7 cellular contexts compared by ENCODE assay signal in the genomic region with DNA sequence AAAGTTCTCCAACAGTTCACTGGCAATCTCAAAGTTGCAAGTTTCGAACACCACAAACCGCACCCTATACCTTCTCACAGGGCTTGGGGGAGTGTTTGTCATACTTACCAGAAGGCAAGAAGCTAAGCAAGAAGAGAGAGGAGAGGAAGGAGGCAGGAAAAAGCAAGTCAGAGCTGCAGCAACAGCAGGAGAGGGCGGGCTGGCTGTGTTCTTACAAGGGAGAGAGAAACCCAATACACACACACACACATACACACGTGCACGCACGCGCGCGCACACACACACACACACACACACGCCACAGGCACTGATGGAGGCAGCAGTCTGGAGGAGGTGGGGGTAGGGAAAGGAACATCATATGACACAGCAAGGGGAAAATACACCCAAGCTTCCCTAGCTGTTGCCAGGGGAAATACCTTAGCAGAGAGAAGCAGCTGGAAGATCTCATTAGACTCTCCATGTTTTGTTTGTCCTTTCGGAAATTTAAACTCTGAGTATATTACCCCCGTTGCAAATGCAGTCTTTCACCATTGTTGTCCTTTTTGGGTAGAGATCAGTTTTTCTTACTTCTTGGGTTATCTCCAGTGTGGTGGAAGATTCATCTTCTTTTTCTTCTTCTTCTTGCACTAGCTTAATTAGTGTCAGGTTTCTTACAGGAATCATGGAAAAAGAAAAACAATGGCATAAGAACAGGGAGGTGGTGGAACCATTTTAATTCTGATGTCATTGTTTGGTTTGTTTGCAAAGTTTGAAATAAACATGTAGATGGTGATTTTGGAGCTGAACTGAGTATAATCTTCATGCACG. TPM values are rescaled to one million over a fixed set of nuclear protein-coding genes. Genes with fewer than 3 reads are reported as not detected.
DNase-seq lines count a peak whose midpoint lies in the region; ATAC-seq and TF ChIP-seq lines count a peak whose summit lies in the region.

TXLNB (minus strand) TSS at position 186 of the 807 bp plus-strand sequence. CDS start 3,099 bp downstream, outside the sequence.

- H3K4me2 ChIP-seq in neural progenitor cell = no peak within 1 kb of the TSS

- H3K27ac Mint-ChIP-seq in neural progenitor cell = peak within 1 kb of the TSS; percentile 95
- peak within 1 kb of the TSS; percentile 98 for H3K27ac Mint-ChIP-seq in stimulated activated naive CD8-positive, alpha-beta T cell treated with anti-CD3 and anti-CD28 coated beads, Interleukin-15, Interleukin-2, amounts not matched to agents 100 ng/mL and 50 ng/mL, for 24 hours

- H3K36me3 ChIP-seq in neural progenitor cell = no peaks in the 10 kb centered on the region

- DNase-seq in NCI-H774 (lab: John Stamatoyannopoulos, UW) (peak; percentile 79), neural progenitor cell (ENCODE audit: low spot score) (peak; percentile 57)
- DNase-seq in activated CD8-positive, alpha-beta memory T cell treated with anti-CD3 and anti-CD28 coated beads, Interleukin-2, amount 50 U/mL, for 1 hour (ENCODE audit: extremely low read depth) = peak; percentile 74

- ATAC-seq in GM18861 (IDR thresholded peaks at IDR 0.05; ENCODE audit: unreplicated experiment) = peak; percentile 46
- ATAC-seq in HG02763 (IDR thresholded peaks at IDR 0.05; ENCODE audit: unreplicated experiment) = peak; percentile 56
- ATAC-seq in esophagus mucosa = peak; percentile 86

- no peaks in the 10 kb centered on the region for H3K9me3 ChIP-seq in neural progenitor cell (ENCODE audit: low read depth)

- no peak within 1 kb of the TSS for H3K27ac ChIP-seq in neural progenitor cell

- no peaks in the 10 kb centered on the region for H3K27me3 ChIP-seq in neural progenitor cell

- TF ChIP-seq CTCF in neural progenitor cell (IDR thresholded peaks at IDR 0.05) = no peak

- H3K27me3 Mint-ChIP-seq in neural progenitor cell (ENCODE audit: insufficient read depth, low read depth) = peaks cover 4% of the 10 kb centered on the region
- no peaks in the 10 kb centered on the region for H3K27me3 Mint-ChIP-seq in stimulated activated naive CD8-positive, alpha-beta T cell treated with anti-CD3 and anti-CD28 coated beads, Interleukin-15, Interleukin-2, amounts not matched to agents 100 ng/mL and 50 ng/mL, for 24 hours

- H3K9ac ChIP-seq in neural progenitor cell = no peak within 1 kb of the TSS

- no peaks in the 10 kb centered on the region for H4K20me1 ChIP-seq in neural progenitor cell (ENCODE audit: low read depth)

- no peaks in the 10 kb centered on the region for H3K36me3 Mint-ChIP-seq in neural progenitor cell
- H3K36me3 Mint-ChIP-seq in stimulated activated naive CD8-positive, alpha-beta T cell treated with anti-CD3 and anti-CD28 coated beads, Interleukin-15, Interleukin-2, amounts not matched to agents 100 ng/mL and 50 ng/mL, for 24 hours (ENCODE audit: low read depth) = peaks cover 3% of the 10 kb centered on the region

- H3K4me1 Mint-ChIP-seq in neural progenitor cell = peaks cover 27% of the 10 kb centered on the region
- H3K4me1 Mint-ChIP-seq in stimulated activated naive CD8-positive, alpha-beta T cell treated with anti-CD3 and anti-CD28 coated beads, Interleukin-15, Interleukin-2, amounts not matched to agents 100 ng/mL and 50 ng/mL, for 24 hours (ENCODE audit: low read depth) = peaks cover 89% of the 10 kb centered on the region

- peak within 1 kb of the TSS; percentile 90 for H2AFZ ChIP-seq in neural progenitor cell (replicated peaks)

- H3K9me3 Mint-ChIP-seq in neural progenitor cell = peaks cover 4% of the 10 kb centered on the region
- H3K9me3 Mint-ChIP-seq in stimulated activated naive CD8-positive, alpha-beta T cell treated with anti-CD3 and anti-CD28 coated beads, Interleukin-15, Interleukin-2, amounts not matched to agents 100 ng/mL and 50 ng/mL, for 24 hours = no peaks in the 10 kb centered on the region

- peaks cover 12% of the 10 kb centered on the region for H3K4me1 ChIP-seq in neural progenitor cell

- no peaks in the 10 kb centered on the region for H3F3A ChIP-seq in neural progenitor cell (ENCODE audit: low read depth)

- H3K4me3 Mint-ChIP-seq in neural progenitor cell = peak within 1 kb of the TSS; percentile 4
- H3K4me3 Mint-ChIP-seq in stimulated activated naive CD8-positive, alpha-beta T cell treated with anti-CD3 and anti-CD28 coated beads, Interleukin-15, Interleukin-2, amounts not matched to agents 100 ng/mL and 50 ng/mL, for 24 hours = peak within 1 kb of the TSS; percentile 82

- H3K4me3 ChIP-seq in neural progenitor cell = no peak within 1 kb of the TSS

- no peaks in the 10 kb centered on the region for H3K79me2 ChIP-seq in neural progenitor cell (ENCODE audit: low read depth)

RNA-seq across cellular contexts. Expression of gene TXLNB, which starts in this region (rescaled TPM):
- total RNA-seq in esophagus mucosa (0.24 TPM), neural progenitor cell (ENCODE audit: low replicate concordance) (0.06 TPM in 2 replicates)

Comparison
In these comparisons a context has a peak if more than half of its experiments do, and no peak if none do; other contexts are left out.
1. Peak in ATAC-seq in esophagus mucosa; RNA of the gene not detected or under 1 TPM.
2. Peak in DNase-seq in neural progenitor cell; RNA of the gene not detected or under 1 TPM.